ENCODE assay signal across 15 cellular contexts in the genomic region with DNA sequence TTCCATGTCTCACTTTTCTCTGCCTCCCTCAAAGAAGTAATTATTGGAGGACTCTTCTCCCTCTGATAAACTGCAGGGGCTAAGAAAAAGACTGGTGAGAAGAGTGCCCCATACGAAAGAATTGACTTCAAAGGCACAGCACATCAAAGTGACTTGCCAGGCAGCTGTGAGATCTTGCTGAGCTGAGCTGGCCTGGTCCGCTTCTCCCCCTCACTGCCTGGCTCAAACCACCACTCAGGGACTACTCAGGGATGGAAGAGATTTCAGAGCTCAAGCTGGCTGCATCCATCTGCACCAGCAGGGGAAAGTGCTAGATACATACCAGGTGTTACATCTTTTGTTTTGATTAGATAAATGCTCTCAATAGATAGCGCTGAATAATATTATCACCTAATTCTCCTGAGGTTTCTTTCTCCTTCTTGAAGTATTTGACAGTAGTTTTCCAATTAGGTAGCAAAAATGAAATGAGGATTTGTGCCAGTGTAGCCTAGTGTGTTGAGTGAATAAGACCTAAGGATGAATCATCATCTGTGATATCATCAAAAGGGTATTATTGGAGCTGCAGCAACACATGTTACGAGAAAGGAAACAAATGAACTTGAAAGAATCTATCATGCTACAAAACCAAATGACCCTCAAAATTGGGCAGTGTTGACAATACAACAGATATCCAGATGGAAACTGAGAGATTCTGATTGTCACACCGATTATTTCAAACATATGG.
DNase-seq lines count a peak whose midpoint lies in the region; ATAC-seq and TF ChIP-seq lines count a peak whose summit lies in the region.
"Had no signal": no experiment of that assay in that cellular context is flagged by ENCODE, and none has a peak within 500 bp of the region (broad histone marks: within the 10 kb centered on the region; RNA-seq: fewer than 3 reads in every experiment).

No MANE protein-coding gene starts in this region.

- H3K27ac ChIP-seq in cardiac muscle cell: no peak overlapping the region
- H3K27ac ChIP-seq in heart right ventricle: no peak overlapping the region
- no peak overlapping the region for H3K27ac ChIP-seq in brain microvascular endothelial cell
- H3K27ac ChIP-seq in lower lobe of right lung: no peak overlapping the region
- H3K27ac ChIP-seq: HL-60, VCaP had no signal

- DNase-seq in cardiac muscle cell (ENCODE audit: low read depth in 1 of 2, low spot score in 1 of 2) (peak; percentile 8 to 14), heart right ventricle (no peak), brain microvascular endothelial cell (no peak), iPS-NIHi7 (ENCODE audit: extremely low spot score) (peak; percentile 63), head of caudate nucleus (no peak), lower lobe of right lung (no peak)
- DNase-seq: activated naive CD4-positive, alpha-beta T cell treated with anti-CD3 and anti-CD28 coated beads for 36 hours; central memory CD4-positive, alpha-beta T cell; DMS153; Kasumi-1 had no signal

- in situ Hi-C loops in brain microvascular endothelial cell (cut with HindIII; ENCODE audit: low pct_ligation_motif_present, low sequenced_read_pairs): no loop called here

- TF ChIP-seq CTCF in cardiac muscle cell (IDR thresholded peaks at IDR 0.05; ENCODE audit: low read depth, low read length) (no peak), heart right ventricle (IDR thresholded peaks at IDR 0.05) (no peak), brain microvascular endothelial cell (IDR thresholded peaks at IDR 0.05; ENCODE audit: low read depth, low read length, missing control alignments) (peak; percentile 18), lower lobe of right lung (IDR thresholded peaks at IDR 0.05) (no peak)

- H3K27me3 ChIP-seq in cardiac muscle cell (no peaks in the 10 kb centered on the region), heart right ventricle (no peaks in the 10 kb centered on the region), brain microvascular endothelial cell (replicated peaks) (no peaks in the 10 kb centered on the region), lower lobe of right lung (ENCODE audit: low read depth) (no peaks in the 10 kb centered on the region)

- H3K36me3 ChIP-seq in cardiac muscle cell (no peaks in the 10 kb centered on the region), heart right ventricle (no peaks in the 10 kb centered on the region), brain microvascular endothelial cell (replicated peaks) (no peaks in the 10 kb centered on the region), lower lobe of right lung (no peaks in the 10 kb centered on the region)

- 78 to 82% methylated on average over 5 of the region's 5 CpGs for WGBS in heart right ventricle, 2 donors

- intact Hi-C loops in heart right ventricle (cut with DNase I) (no loop called here), head of caudate nucleus (cut with DNase I) (no loop called here), lower lobe of right lung (cut with DNase I) (no loop called here)

- H3K9me3 ChIP-seq in cardiac muscle cell (ENCODE audit: low read depth) (no peaks in the 10 kb centered on the region), heart right ventricle (peaks cover 0 to 11% (median 6%) of the 10 kb centered on the region in 11 donors), lower lobe of right lung (no peaks in the 10 kb centered on the region)

- no peak overlapping the region for H3K4me3 ChIP-seq in cardiac muscle cell
- H3K4me3 ChIP-seq in heart right ventricle: no peak overlapping the region
- no peak overlapping the region for H3K4me3 ChIP-seq in brain microvascular endothelial cell (ENCODE audit: low read depth, low read length)
- H3K4me3 ChIP-seq in lower lobe of right lung: no peak overlapping the region

- no peaks in the 10 kb centered on the region for H3K4me1 ChIP-seq in cardiac muscle cell (ENCODE audit: low read depth)
- no peaks in the 10 kb centered on the region for H3K4me1 ChIP-seq in heart right ventricle
- H3K4me1 ChIP-seq in lower lobe of right lung: no peaks in the 10 kb centered on the region

- no peak for ATAC-seq in heart right ventricle
- ATAC-seq in HG02884 (IDR thresholded peaks at IDR 0.05; ENCODE audit: unreplicated experiment): no peak
- ATAC-seq in HG02973 (IDR thresholded peaks at IDR 0.05; ENCODE audit: unreplicated experiment): no peak
- ATAC-seq in lower lobe of right lung: no peak
- ATAC-seq: HCT116 had no signal

Comparison
In these comparisons a context has a peak if more than half of its experiments do, and no peak if none do; other contexts are left out.
1. DNase-seq: peak in cardiac muscle cell (2 of 2) and iPS-NIHi7 (single experiment); none in heart right ventricle (0 of 2), brain microvascular endothelial cell (single experiment), head of caudate nucleus (0 of 42) and lower lobe of right lung (single experiment).